In the genomic region with DNA sequence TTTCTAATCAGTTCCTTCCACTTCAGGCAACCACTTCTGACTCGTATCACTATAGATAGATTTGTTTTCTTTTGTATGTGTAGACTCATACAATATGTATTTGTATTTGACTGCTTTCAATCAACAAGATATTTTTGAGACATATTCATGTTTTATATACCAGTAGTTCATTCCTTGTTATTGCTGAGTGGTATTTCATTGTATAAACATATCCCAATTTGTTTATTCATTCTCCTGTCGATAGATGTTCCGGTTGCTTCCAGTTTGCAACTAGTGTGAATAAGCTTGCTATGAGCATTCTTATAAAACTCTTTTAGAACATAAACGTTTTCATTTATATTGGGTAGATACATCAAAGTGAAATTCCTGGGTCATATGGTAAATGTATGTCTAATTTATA, we compare ENCODE assay signal across 23 cellular contexts.
"Had no signal": no experiment of that assay in that cellular context is flagged by ENCODE, and none has a peak within 500 bp of the region (broad histone marks: within the 10 kb centered on the region; RNA-seq: fewer than 3 reads in every experiment).

No MANE protein-coding gene starts in this region.

- H3K4me3 ChIP-seq: K562 had no signal

- ATAC-seq: HepG2, K562, T-cell had no signal

- H3K4me2 ChIP-seq: KMS-11, SK-N-SH had no signal

- H3K9ac ChIP-seq: KMS-11, SK-N-SH had no signal

- H3K27ac ChIP-seq: KMS-11 had no signal

- DNase-seq: Kasumi-1, MM.1S, NCI-H1092 treated with DMSO at 0.1 percent for 48 hours, NCI-H1436, NCI-H187, NCI-H2029, NCI-H2081 treated with DMSO at 0.1 percent for 48 hours, NCI-H2171, NCI-H226, NCI-H446, NCI-H510A, NCI-H524 treated with DMSO at 0.1 percent for 48 hours, NCI-H69, NCI-H774, RPMI8226, SHP77, SK-N-SH, SW 1271, T-cell had no signal

- FAIRE-seq: HepG2, K562, RCC 7860 had no signal
